In genomic region chr2:28527196-28527595, GRCh38 we compare ENCODE assay signal across 2 cellular contexts.
TF ChIP-seq lines count a peak whose summit lies in the region.

No MANE protein-coding gene starts in this region.

TF ChIP-seq in HCT116, 20 proteins besides CTCF, POLR2A, EP300 and RAD21:
- TF ChIP-seq REST (IDR thresholded peaks at IDR 0.05; ENCODE audit: low read depth), result no peak
- TF ChIP-seq EGR1 (IDR thresholded peaks at IDR 0.05; ENCODE audit: low read depth), result no peak
- TF ChIP-seq EZH2phosphoT487 (IDR thresholded peaks at IDR 0.05; ENCODE audit: borderline replicate concordance), result no peak
- TF ChIP-seq POLR2AphosphoS5 (IDR thresholded peaks at IDR 0.05; ENCODE audit: low read depth, low read length), result no peak
- TF ChIP-seq YY1 (IDR thresholded peaks at IDR 0.05; ENCODE audit: extremely low read depth, insufficient replicate concordance, low read depth, low read length), result no peak
- TF ChIP-seq FOSL1 (IDR thresholded peaks at IDR 0.05; ENCODE audit: low read depth), result no peak
- TF ChIP-seq SP1 (IDR thresholded peaks at IDR 0.05; ENCODE audit: low read depth), result no peak
- TF ChIP-seq ZNF274 (IDR thresholded peaks at IDR 0.05; ENCODE audit: low read depth, low read length), result no peak
TF ChIP-seq in HCT116: peak in this region for 0.

TF ChIP-seq in WTC11, 78 proteins besides CTCF, POLR2A, EP300 and RAD21 (continued from another document):
- TF ChIP-seq IRF1 (CRISPR knock-in tag; IDR thresholded peaks at IDR 0.05), result no peak
- TF ChIP-seq HMGA2 (CRISPR knock-in tag; IDR thresholded peaks at IDR 0.05), result no peak
